2 cellular contexts compared by ENCODE assay signal in genomic region chr17:49015924-49016774, GRCh38.
TF ChIP-seq lines count a peak whose summit lies in the region.

No MANE protein-coding gene starts in this region.

TF ChIP-seq in HEK293, 187 proteins besides CTCF, POLR2A, EP300 and RAD21 (continued from another document and continues in another):
- 0 out of 2 replicates have a peak, but pooled peaks have one; percentile 25 for TF ChIP-seq HIC1 (tag by site-specific recombination; IDR thresholded peaks at IDR 0.05)
- TF ChIP-seq PRDM10 (tag by site-specific recombination; IDR thresholded peaks at IDR 0.05), result 0 out of 2 replicates have a peak, but pooled peaks have one; percentile 0
- no peak for TF ChIP-seq ZNF280D (tag by site-specific recombination; IDR thresholded peaks at IDR 0.05)
- no peak for TF ChIP-seq ZSCAN16 (tag by site-specific recombination; IDR thresholded peaks at IDR 0.05)
- TF ChIP-seq ZNF2 (tag by site-specific recombination; IDR thresholded peaks at IDR 0.05), result no peak
- no peak for TF ChIP-seq ZNF768 (tag by site-specific recombination; IDR thresholded peaks at IDR 0.05)
- 0 out of 2 replicates have a peak, but pooled peaks have one; percentile 18 for TF ChIP-seq ZBTB20 (tag by site-specific recombination; IDR thresholded peaks at IDR 0.05)
- peak; percentile 46 for TF ChIP-seq ZFHX2 (tag by site-specific recombination; conservative IDR thresholded peaks at IDR 0.05)
- TF ChIP-seq ZNF580 (tag by site-specific recombination; IDR thresholded peaks at IDR 0.05), result no peak
- TF ChIP-seq ZNF341 (tag by site-specific recombination; IDR thresholded peaks at IDR 0.05; ENCODE audit: low read depth), result no peak; the same call in 1 of the 2 replicates
- peak; percentile 47; the same call in 1 of the 2 replicates for TF ChIP-seq MYNN (tag by site-specific recombination; IDR thresholded peaks at IDR 0.05; ENCODE audit: borderline replicate concordance)
- TF ChIP-seq ZNF785 (tag by site-specific recombination; IDR thresholded peaks at IDR 0.05), result no peak
- TF ChIP-seq ZSCAN4 (tag by site-specific recombination; IDR thresholded peaks at IDR 0.05), result peak; percentile 66
- TF ChIP-seq SP2 (tag by site-specific recombination; IDR thresholded peaks at IDR 0.05), result no peak
- TF ChIP-seq ZNF274 (IDR thresholded peaks at IDR 0.05; ENCODE audit: low read length), result no peak
- TF ChIP-seq ZNF274 (tag by site-specific recombination; IDR thresholded peaks at IDR 0.05; ENCODE audit: borderline replicate concordance), result no peak
- no peak for TF ChIP-seq ZNF843 (tag by site-specific recombination; IDR thresholded peaks at IDR 0.05)

TF ChIP-seq in WTC11, 78 proteins besides CTCF, POLR2A, EP300 and RAD21 (continued from another document):
- TF ChIP-seq ZNF512 (CRISPR knock-in tag; IDR thresholded peaks at IDR 0.05; ENCODE audit: borderline replicate concordance), result no peak
